ENCODE assay signal across 15 cellular contexts in genomic region chr14:99259327-99259726, GRCh38. TPM values are rescaled to one million over a fixed set of nuclear protein-coding genes. Genes with fewer than 3 reads are reported as not detected.
DNase-seq lines count a peak whose midpoint lies in the region; ATAC-seq and TF ChIP-seq lines count a peak whose summit lies in the region.
"Had no signal": no experiment of that assay in that cellular context is flagged by ENCODE, and none has a peak within 500 bp of the region (broad histone marks: within the 10 kb centered on the region; RNA-seq: fewer than 3 reads in every experiment).

No MANE protein-coding gene starts in this region.

- TF ChIP-seq EP300 in SK-N-SH (IDR thresholded peaks at IDR 0.05; ENCODE audit: borderline replicate concordance in 1 of 2, low read depth in 1 of 2, low read length in 1 of 2): no peak

- H3K9me3 ChIP-seq in SK-N-SH: no peaks in the 10 kb centered on the region

- CTCF ChIA-PET in SK-N-SH (lab: Yijun Ruan, JAX): no interaction called here

- no peak overlapping the region for H3K27ac ChIP-seq in caudate nucleus (ENCODE audit: low read depth, low read length)
- no peak overlapping the region for H3K27ac ChIP-seq in SK-N-SH (ENCODE audit: low read depth in 2 of 2, low read length in 1 of 2)

- H3K4me1 Mint-ChIP-seq in activated naive CD8-positive, alpha-beta T cell treated with anti-CD3 and anti-CD28 coated beads, Interleukin-2, amount 10 ng/mL, durations not matched to agents 7 days and 5 days: peaks cover 77% of the 10 kb centered on the region
- H3K4me1 Mint-ChIP-seq in natural killer cell treated with Interleukin-12 subunit alpha and Interleukin-12 subunit beta and Interleukin-15 and Interleukin-18, amount 100 ng/mL, for 72 hours (ENCODE audit: low read depth in 2 of 2): peaks cover 66 to 71% of the 10 kb centered on the region in 2 donors

- no peak overlapping the region for H3K9ac ChIP-seq in SK-N-SH

- H3K4me3 ChIP-seq in SK-N-SH (ENCODE audit: low read depth in 2 of 2, low read length in 1 of 2): no peak overlapping the region

- H3K4me3 Mint-ChIP-seq in activated naive CD8-positive, alpha-beta T cell treated with anti-CD3 and anti-CD28 coated beads, Interleukin-2, amount 10 ng/mL, durations not matched to agents 7 days and 5 days: peak overlapping the region; percentile 98
- H3K4me3 Mint-ChIP-seq in natural killer cell treated with Interleukin-12 subunit alpha and Interleukin-12 subunit beta and Interleukin-15 and Interleukin-18, amount 100 ng/mL, for 72 hours: peak overlapping the region; percentile 73
- H3K4me3 Mint-ChIP-seq: B cell had no signal

- no peaks in the 10 kb centered on the region for H3K9me2 ChIP-seq in SK-N-SH

- H3K4me1 ChIP-seq in SK-N-SH (ENCODE audit: control insufficient read depth in 1 of 2, insufficient read depth in 2 of 2, low read depth in 1 of 2, low read length in 1 of 2): no peaks in the 10 kb centered on the region; a peak in 2 of 4 replicates

- TF ChIP-seq RAD21 in SK-N-SH (IDR thresholded peaks at IDR 0.05; ENCODE audit: low read length): no peak

- peak overlapping the region; percentile 99 for H3K27ac Mint-ChIP-seq in activated naive CD8-positive, alpha-beta T cell treated with anti-CD3 and anti-CD28 coated beads, Interleukin-2, amount 10 ng/mL, durations not matched to agents 7 days and 5 days
- H3K27ac Mint-ChIP-seq in natural killer cell treated with Interleukin-12 subunit alpha and Interleukin-12 subunit beta and Interleukin-15 and Interleukin-18, amount 100 ng/mL, for 72 hours: peak overlapping the region; percentile 94 to 98
- H3K27ac Mint-ChIP-seq: B cell had no signal

- POLR2A ChIA-PET in activated naive CD8-positive, alpha-beta T cell treated with anti-CD3 and anti-CD28 coated beads, Interleukin-2, amount 10 ng/mL, durations not matched to agents 7 days and 5 days (lab: Charles Lee): interaction anchor here (1.7 to 16.1 kb wide), 4 partner anchors 9 to 20 kb away, joined by 4 to 796 read pairs (median 40); partner anchors contain the start of gene BCL11B
- POLR2A ChIA-PET in SK-N-SH (lab: Yijun Ruan, JAX): no interaction called here

- no peaks in the 10 kb centered on the region for H3K79me2 ChIP-seq in SK-N-SH (ENCODE audit: insufficient read depth)

- H3K9me3 Mint-ChIP-seq in activated naive CD8-positive, alpha-beta T cell treated with anti-CD3 and anti-CD28 coated beads, Interleukin-2, amount 10 ng/mL, durations not matched to agents 7 days and 5 days: no peaks in the 10 kb centered on the region
- no peaks in the 10 kb centered on the region for H3K9me3 Mint-ChIP-seq in natural killer cell treated with Interleukin-12 subunit alpha and Interleukin-12 subunit beta and Interleukin-15 and Interleukin-18, amount 100 ng/mL, for 72 hours

- peak; percentile 57 for DNase-seq in stimulated activated CD4-positive, alpha-beta T cell treated with anti-CD3 and anti-CD28 coated beads, Interleukin-4, amount 100 ng/mL, for 24 hours
- no peak for DNase-seq in stimulated activated CD4-positive, alpha-beta T cell treated with anti-CD3 and anti-CD28 coated beads, Interleukin-2, amount 100 ng/mL, for 48 hours
- DNase-seq in activated naive CD8-positive, alpha-beta T cell treated with anti-CD3 and anti-CD28 coated beads, Interleukin-2, amount 10 ng/mL, durations not matched to agents 7 days and 5 days: peak; percentile 24
- no peak for DNase-seq in natural killer cell treated with Interleukin-12 subunit alpha and Interleukin-12 subunit beta and Interleukin-15 and Interleukin-18, amount 100 ng/mL, for 72 hours (ENCODE audit: low spot score)
- DNase-seq in hypothalamus (lab: John Stamatoyannopoulos, UW) (no peak), caudate nucleus (lab: John Stamatoyannopoulos, UW) (no peak), SK-N-SH (no peak), NOMO-1 treated with dmso at 0.1 percent for 144 hours (lab: John Stamatoyannopoulos, UW; ENCODE audit: unreplicated experiment) (no peak)
- DNase-seq: amniotic stem cell, foreskin melanocyte, kidney, NCI-H1092, NCI-H510A treated with DMSO at 0.1 percent for 48 hours, SHP77 treated with DMSO at 0.1 percent for 48 hours had no signal

- no peak for TF ChIP-seq CTCF in SK-N-SH (IDR thresholded peaks at IDR 0.05)

- peak; percentile 21 for ATAC-seq in activated naive CD8-positive, alpha-beta T cell treated with anti-CD3 and anti-CD28 coated beads, Interleukin-2, amount 10 ng/mL, durations not matched to agents 7 days and 5 days (ENCODE audit: low read depth)
- no peak for ATAC-seq in natural killer cell treated with Interleukin-12 subunit alpha and Interleukin-12 subunit beta and Interleukin-15 and Interleukin-18, amount 100 ng/mL, for 72 hours

- no peaks in the 10 kb centered on the region for H4K20me1 ChIP-seq in SK-N-SH (ENCODE audit: insufficient read depth)

- H3K4me2 ChIP-seq in SK-N-SH: no peak overlapping the region

- H3K36me3 Mint-ChIP-seq in activated naive CD8-positive, alpha-beta T cell treated with anti-CD3 and anti-CD28 coated beads, Interleukin-2, amount 10 ng/mL, durations not matched to agents 7 days and 5 days: peaks cover 46% of the 10 kb centered on the region
- no peaks in the 10 kb centered on the region for H3K36me3 Mint-ChIP-seq in natural killer cell treated with Interleukin-12 subunit alpha and Interleukin-12 subunit beta and Interleukin-15 and Interleukin-18, amount 100 ng/mL, for 72 hours

- no peaks in the 10 kb centered on the region for H3K36me3 ChIP-seq in SK-N-SH (replicated peaks in 1 of 2; ENCODE audit: control insufficient read depth in 1 of 2, insufficient read depth in 2 of 2, low read length in 1 of 2)

- no peak overlapping the region for H2AFZ ChIP-seq in SK-N-SH (ENCODE audit: low read depth)

- 55% methylated on average over 15 of the region's 15 CpGs for WGBS in SK-N-SH (ENCODE audit: low lambda C conversion rate)

- H3K27me3 Mint-ChIP-seq in activated naive CD8-positive, alpha-beta T cell treated with anti-CD3 and anti-CD28 coated beads, Interleukin-2, amount 10 ng/mL, durations not matched to agents 7 days and 5 days: no peaks in the 10 kb centered on the region
- H3K27me3 Mint-ChIP-seq in natural killer cell treated with Interleukin-12 subunit alpha and Interleukin-12 subunit beta and Interleukin-15 and Interleukin-18, amount 100 ng/mL, for 72 hours: no peaks in the 10 kb centered on the region

- peaks cover 97% of the 10 kb centered on the region for H3K27me3 ChIP-seq in SK-N-SH (ENCODE audit: insufficient read depth)

- no peaks in the 10 kb centered on the region for H3F3A ChIP-seq in SK-N-SH (replicated peaks; ENCODE audit: insufficient read depth)

TF ChIP-seq in SK-N-SH, 30 proteins besides CTCF, POLR2A, EP300 and RAD21:
- TF ChIP-seq FOXJ3 (CRISPR knock-in tag; IDR thresholded peaks at IDR 0.05) (no peak), IRF3 (IDR thresholded peaks at IDR 0.05; ENCODE audit: low read depth, low read length) (no peak)

RNA-seq across cellular contexts. Expression of gene BCL11B, which starts 12.7 kb away (rescaled TPM):
- 100 to 1,000 TPM in 1 of 2 experiments, 10 to 100 TPM in 1; 99.5 to 104 TPM for total RNA-seq in activated naive CD8-positive, alpha-beta T cell treated with anti-CD3 and anti-CD28 coated beads, Interleukin-2, amount 10 ng/mL, durations not matched to agents 7 days and 5 days
- 10 to 100 TPM; 12.9 to 27.6 TPM for total RNA-seq in natural killer cell treated with Interleukin-12 subunit alpha and Interleukin-12 subunit beta and Interleukin-15 and Interleukin-18, amount 100 ng/mL, for 72 hours
- not detected in 2 replicates for polyA plus RNA-seq in SK-N-SH (2012; rRNA removed)
- not detected in 2 replicates for polyA plus RNA-seq in SK-N-SH (2012; cell fraction: cytosol; rRNA removed)
- polyA plus RNA-seq in SK-N-SH (2012; cell fraction: nucleus; rRNA removed): not detected in 2 replicates

Comparison
In these comparisons a context has a peak if more than half of its experiments do, and no peak if none do; other contexts are left out.
1. DNase-seq: peak in stimulated activated CD4-positive, alpha-beta T cell treated with anti-CD3 and anti-CD28 coated beads, Interleukin-4, amount 100 ng/mL, for 24 hours (single experiment) and activated naive CD8-positive, alpha-beta T cell treated with anti-CD3 and anti-CD28 coated beads, Interleukin-2, amount 10 ng/mL, durations not matched to agents 7 days and 5 days (single experiment); none in stimulated activated CD4-positive, alpha-beta T cell treated with anti-CD3 and anti-CD28 coated beads, Interleukin-2, amount 100 ng/mL, for 48 hours (0 of 2), natural killer cell treated with Interleukin-12 subunit alpha and Interleukin-12 subunit beta and Interleukin-15 and Interleukin-18, amount 100 ng/mL, for 72 hours (single experiment), hypothalamus (0 of 51), caudate nucleus (0 of 61), SK-N-SH (single experiment) and NOMO-1 treated with dmso at 0.1 percent for 144 hours (single experiment).